27 cellular contexts compared by ENCODE assay signal in the genomic region with DNA sequence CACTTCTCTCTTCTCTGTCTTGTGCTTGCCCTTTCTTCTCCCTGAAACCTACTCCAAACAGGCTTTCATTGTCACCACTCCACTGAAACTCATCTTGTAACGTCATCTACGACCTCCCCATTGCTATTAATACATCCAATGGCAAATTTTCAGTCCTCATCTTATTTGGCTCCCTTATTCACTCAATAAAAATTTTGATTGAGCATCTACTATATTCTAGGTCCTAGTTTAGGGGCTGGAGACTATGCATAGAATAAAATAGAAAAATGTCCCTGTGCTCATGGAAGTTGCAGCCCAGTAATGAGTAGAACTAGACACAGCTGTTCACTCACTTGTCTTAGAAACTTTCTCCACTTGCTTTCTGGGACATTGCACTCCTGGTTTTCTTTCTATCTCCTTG. TPM values are rescaled to one million over a fixed set of nuclear protein-coding genes. Genes with fewer than 3 reads are reported as not detected.
"Had no signal": no experiment of that assay in that cellular context is flagged by ENCODE, and none has a peak within 500 bp of the region (broad histone marks: within the 10 kb centered on the region; RNA-seq: fewer than 3 reads in every experiment).

No MANE protein-coding gene starts in this region.

- H3K4me3 ChIP-seq: stomach, suprapubic skin, testis, thoracic aorta, thyroid gland, tibial artery, tibial nerve, transverse colon, upper lobe of left lung, upper lobe of right lung, uterus, vagina had no signal

- DNase-seq: stimulated activated CD4-positive, alpha-beta T cell treated with anti-CD3 and anti-CD28 coated beads, Interleukin-2, amount 100 ng/mL, for 48 hours; stimulated activated CD4-positive, alpha-beta T cell treated with anti-CD3 and anti-CD28 coated beads, Interleukin-4, amount 100 ng/mL, for 1 hour; stimulated activated CD4-positive, alpha-beta T cell treated with anti-CD3 and anti-CD28 coated beads, Interleukin-4, amount 100 ng/mL, for 24 hours; stimulated activated CD4-positive, alpha-beta T cell treated with anti-CD3 and anti-CD28 coated beads, Interleukin-4, amount 100 ng/mL, for 4 hours; stimulated activated CD8-positive, alpha-beta memory T cell treated with anti-CD3 and anti-CD28 coated beads, Interleukin-4, amount 100 ng/mL, for 48 hours; stimulated activated naive B cell treated with anti-CD40 and anti-IgM and Interleukin-4, amounts not matched to agents 10 μg/mL and 1 μg/mL and 100 μg/mL, for 72 hours; stimulated activated naive CD4-positive, alpha-beta T cell; stimulated activated naive CD4-positive, alpha-beta T cell treated with Interleukin-2 at 50 U/mL for 16 hours; stimulated activated naive CD8-positive, alpha-beta T cell treated with anti-CD3 and anti-CD28 coated beads, Interleukin-15, amount 100 ng/mL, for 72 hours; stimulated activated naive CD8-positive, alpha-beta T cell treated with anti-CD3 and anti-CD28 coated beads, Interleukin-15, Interleukin-2, amounts not matched to agents 100 U/mL and 50 U/mL, for 24 hours; stomach; substantia nigra; testis; thyroid gland; tibial artery; transverse colon; trophoblast cell; upper lobe of left lung; upper lobe of right lung; uterus had no signal

- ATAC-seq: stimulated activated effector memory CD8-positive, alpha-beta T cell treated with anti-CD3 and anti-CD28 coated beads, Interleukin-12 subunit alpha, Interleukin-12 subunit beta, amount 100 ng/mL, for 72 hours; stimulated activated memory B cell treated with anti-CD40 and anti-IgM and Interleukin-4, amounts not matched to agents 10 μg/mL and 1 μg/mL and 100 μg/mL, for 72 hours; stimulated activated naive B cell treated with anti-CD40 and anti-IgM and Interleukin-4, amounts not matched to agents 10 μg/mL and 1 μg/mL and 100 μg/mL, for 72 hours; stimulated activated naive CD8-positive, alpha-beta T cell treated with anti-CD3 and anti-CD28 coated beads, Interleukin-15, amount 100 ng/mL, for 72 hours; stimulated activated naive CD8-positive, alpha-beta T cell treated with anti-CD3 and anti-CD28 coated beads, Interleukin-15, Interleukin-2, amounts not matched to agents 100 U/mL and 50 U/mL, for 24 hours; upper lobe of right lung had no signal

- H3K4me1 ChIP-seq: stomach, suprapubic skin, testis, thyroid gland, tibial artery, tibial nerve, transverse colon, upper lobe of left lung, upper lobe of right lung, uterus, vagina had no signal

- H3K27ac ChIP-seq: stomach, suprapubic skin, testis, thoracic aorta, thyroid gland, tibial artery, tibial nerve, transverse colon, upper lobe of left lung, upper lobe of right lung, uterus, vagina had no signal

- H3K36me3 ChIP-seq: stomach, suprapubic skin, thoracic aorta, thyroid gland, tibial artery, tibial nerve, transverse colon, upper lobe of left lung, upper lobe of right lung, uterus, vagina had no signal

- H3K9me3 ChIP-seq: stomach, suprapubic skin, testis, thoracic aorta, thyroid gland, tibial artery, tibial nerve, transverse colon, upper lobe of left lung, upper lobe of right lung, uterus, vagina had no signal

RNA-seq across cellular contexts. Expression of a gene that starts 24.9 kb away (rescaled TPM):
- total RNA-seq: subcutaneous adipose tissue, thoracic aorta had no signal
